8 cellular contexts compared by ENCODE assay signal in genomic region chr1:248906741-248907661, GRCh38. TPM values are rescaled to one million over a fixed set of nuclear protein-coding genes. Genes with fewer than 3 reads are reported as not detected.
DNase-seq lines count a peak whose midpoint lies in the region; ATAC-seq and TF ChIP-seq lines count a peak whose summit lies in the region.

No MANE protein-coding gene starts in this region.

- peak overlapping the region; percentile 74 for H3K4me3 ChIP-seq in left ventricle myocardium inferior

- peaks cover 37% of the 10 kb centered on the region for H3K4me1 ChIP-seq in left ventricle myocardium inferior

- no peak for TF ChIP-seq CTCF in left ventricle myocardium inferior (IDR thresholded peaks at IDR 0.05; ENCODE audit: borderline replicate concordance)

- peak overlapping the region; percentile 96 for H3K27ac ChIP-seq in left ventricle myocardium inferior (replicated peaks)

- no peaks in the 10 kb centered on the region for H3K9me3 ChIP-seq in left ventricle myocardium inferior (replicated peaks)

- ATAC-seq in HG02973 (IDR thresholded peaks at IDR 0.05; ENCODE audit: unreplicated experiment) = peak; percentile 8
- no peak for ATAC-seq in sciatic nerve

- no peaks in the 10 kb centered on the region for H3K9me3 Mint-ChIP-seq in activated CD4-positive, alpha-beta memory T cell treated with anti-CD3 and anti-CD28 coated beads for 36 hours

- H3K4me3 Mint-ChIP-seq in activated CD4-positive, alpha-beta memory T cell treated with anti-CD3 and anti-CD28 coated beads for 36 hours = peak overlapping the region; percentile 90

- peaks cover 21% of the 10 kb centered on the region for H3K4me1 Mint-ChIP-seq in activated CD4-positive, alpha-beta memory T cell treated with anti-CD3 and anti-CD28 coated beads for 36 hours (ENCODE audit: low read depth)

- intact Hi-C loops in activated CD4-positive, alpha-beta memory T cell treated with anti-CD3 and anti-CD28 coated beads for 36 hours (cut with micrococcal nuclease) = loop anchor here (1.0 kb wide), 5 partner anchors 17 to 81 kb away; partner anchors contain the start of gene ZNF672
- intact Hi-C loops in left ventricle myocardium inferior (cut with micrococcal nuclease) (no loop called here), sciatic nerve (cut with DNase I) (no loop called here)

- no peaks in the 10 kb centered on the region for H3K27me3 ChIP-seq in left ventricle myocardium inferior (ENCODE audit: low read depth)

- H3K27ac Mint-ChIP-seq in activated CD4-positive, alpha-beta memory T cell treated with anti-CD3 and anti-CD28 coated beads for 36 hours = peak overlapping the region; percentile 87

- H3K36me3 Mint-ChIP-seq in activated CD4-positive, alpha-beta memory T cell treated with anti-CD3 and anti-CD28 coated beads for 36 hours = no peaks in the 10 kb centered on the region

- H3K27me3 Mint-ChIP-seq in activated CD4-positive, alpha-beta memory T cell treated with anti-CD3 and anti-CD28 coated beads for 36 hours = no peaks in the 10 kb centered on the region

- POLR2A ChIA-PET in activated CD4-positive, alpha-beta memory T cell treated with anti-CD3 and anti-CD28 coated beads for 36 hours (lab: Charles Lee) = interaction anchor here (1.2 to 1.5 kb wide), 2 partner anchors 48 to 81 kb away, joined by 5 to 7 read pairs; partner anchors contain the start of genes SH3BP5L and ZNF692

- CTCF ChIA-PET in activated CD4-positive, alpha-beta memory T cell treated with anti-CD3 and anti-CD28 coated beads for 36 hours (lab: Charles Lee) = interaction anchor here (0.6 to 1.9 kb wide), 3 partner anchors 49 to 80 kb away, joined by 3 to 6 read pairs (median 4); partner anchors contain the start of gene ZNF692

- DNase-seq in NCI-H2227 (lab: John Stamatoyannopoulos, UW; ENCODE audit: unreplicated experiment) (peak; percentile 26), NCI-H2227 treated with DMSO at 0.1 percent for 48 hours (lab: John Stamatoyannopoulos, UW) (no peak), left ventricle myocardium inferior (peak; percentile 30), sciatic nerve (ENCODE audit: low spot score) (peak; percentile 65), activated gamma-delta T cell (lab: John Stamatoyannopoulos, UW) (no peak)
- no peak for DNase-seq in activated CD4-positive, alpha-beta memory T cell treated with anti-CD3 and anti-CD28 coated beads for 36 hours
- no peak for DNase-seq in effector CD8-positive, alpha-beta T cell (lab: John Stamatoyannopoulos, UW)

- no peaks in the 10 kb centered on the region for H3K36me3 ChIP-seq in left ventricle myocardium inferior

RNA-seq across cellular contexts. Expression of gene PGBD2, which starts 1.0 kb away (rescaled TPM):
- 1 to 10 TPM; 4.2 to 4.3 TPM for total RNA-seq in activated CD4-positive, alpha-beta memory T cell treated with anti-CD3 and anti-CD28 coated beads for 36 hours
- total RNA-seq in left ventricle myocardium inferior (3.9 TPM), sciatic nerve (10.0 TPM)

RNA-seq across cellular contexts. Expression of gene ZNF692, which starts 48.1 kb away (rescaled TPM):
- 10 to 100 TPM; 60.4 to 65.9 TPM for total RNA-seq in activated CD4-positive, alpha-beta memory T cell treated with anti-CD3 and anti-CD28 coated beads for 36 hours
- total RNA-seq in left ventricle myocardium inferior = 23.0 TPM
- total RNA-seq in sciatic nerve = 46.4 TPM

Comparison
In these comparisons a context has a peak if more than half of its experiments do, and no peak if none do; other contexts are left out.
1. DNase-seq: peak in NCI-H2227 (single experiment), left ventricle myocardium inferior (single experiment) and sciatic nerve (single experiment); none in NCI-H2227 treated with DMSO at 0.1 percent for 48 hours (single experiment), activated CD4-positive, alpha-beta memory T cell treated with anti-CD3 and anti-CD28 coated beads for 36 hours (single experiment), effector CD8-positive, alpha-beta T cell (single experiment) and activated gamma-delta T cell (single experiment).